ENCODE assay signal across 18 cellular contexts in genomic region chr2:169089182-169089581, GRCh38. TPM values are rescaled to one million over a fixed set of nuclear protein-coding genes. Genes with fewer than 3 reads are reported as not detected.
DNase-seq lines count a peak whose midpoint lies in the region; ATAC-seq and TF ChIP-seq lines count a peak whose summit lies in the region.
"Had no signal": no experiment of that assay in that cellular context is flagged by ENCODE, and none has a peak within 500 bp of the region (broad histone marks: within the 10 kb centered on the region; RNA-seq: fewer than 3 reads in every experiment).

No MANE protein-coding gene starts in this region.

- H3K4me3 Mint-ChIP-seq in WTC11 = no peak overlapping the region
- no peak overlapping the region for H3K4me3 Mint-ChIP-seq in CD8-positive, alpha-beta T cell
- H3K4me3 Mint-ChIP-seq: CD4-positive, alpha-beta T cell had no signal

- peaks cover 0 to 100% (median 7%) of the 10 kb centered on the region in 11 experiments; a peak in 12 of 22 replicates for H3K36me3 ChIP-seq in BLaER1 treated with 17β-estradiol and CSF1 and Interleukin-3, amounts not matched to agents 10 nM and 100 nM
- H3K36me3 ChIP-seq in Loucy (ENCODE audit: insufficient read depth, low read length) (no peaks in the 10 kb centered on the region), neutrophil (no peaks in the 10 kb centered on the region)
- no peaks in the 10 kb centered on the region for H3K36me3 ChIP-seq in CD8-positive, alpha-beta T cell (ENCODE audit: insufficient read depth, low read length)
- H3K36me3 ChIP-seq: BE2C had no signal

- intact Hi-C loops in CD8-positive, alpha-beta T cell (cut with DNase I, micrococcal nuclease) = no loop called here

- H3K4me3 ChIP-seq in BLaER1 treated with 17β-estradiol and CSF1 and Interleukin-3, amounts not matched to agents 10 nM and 100 nM = no peak overlapping the region
- H3K4me3 ChIP-seq in Loucy (ENCODE audit: low read length, poor library complexity, severe bottlenecking) (no peak overlapping the region), neutrophil (ENCODE audit: low read depth in 1 of 2, low read length in 1 of 2) (peak overlapping the region; percentile 22 to 50)
- H3K4me3 ChIP-seq in CD8-positive, alpha-beta T cell (ENCODE audit: low read depth, low read length) = no peak overlapping the region

- no peaks in the 10 kb centered on the region for H3K9me2 ChIP-seq in Loucy (replicated peaks; ENCODE audit: low read depth, low read length)

- H3K27ac ChIP-seq in BLaER1 treated with 17β-estradiol and CSF1 and Interleukin-3, amounts not matched to agents 10 nM and 100 nM = peak overlapping the region in 6 of 11 experiments; percentile 6 to 53 (median 22); a peak in 9 of 22 replicates
- H3K27ac ChIP-seq in neutrophil = peak overlapping the region; percentile 59
- no peak overlapping the region for H3K27ac ChIP-seq in CD8-positive, alpha-beta T cell (ENCODE audit: low read depth, low read length)
- H3K27ac ChIP-seq: C4-2B had no signal

- no peaks in the 10 kb centered on the region for H3K36me3 Mint-ChIP-seq in WTC11
- no peaks in the 10 kb centered on the region for H3K36me3 Mint-ChIP-seq in CD8-positive, alpha-beta T cell

- H4K20me1 ChIP-seq in BLaER1 treated with 17β-estradiol and CSF1 and Interleukin-3, amounts not matched to agents 10 nM and 100 nM = no peaks in the 10 kb centered on the region
- no peaks in the 10 kb centered on the region for H4K20me1 ChIP-seq in Loucy (ENCODE audit: insufficient read depth, low read length, poor library complexity, severe bottlenecking)

- H3K9me3 Mint-ChIP-seq in WTC11 = no peaks in the 10 kb centered on the region; the same call in 1 of the 2 replicates
- no peaks in the 10 kb centered on the region for H3K9me3 Mint-ChIP-seq in CD8-positive, alpha-beta T cell

- no peak overlapping the region for H3K9ac ChIP-seq in BLaER1 treated with 17β-estradiol and CSF1 and Interleukin-3, amounts not matched to agents 10 nM and 100 nM
- H3K9ac ChIP-seq in Loucy (ENCODE audit: low read depth, low read length, poor library complexity, severe bottlenecking) = no peak overlapping the region

- no peak overlapping the region for H3K27ac Mint-ChIP-seq in WTC11
- H3K27ac Mint-ChIP-seq in CD8-positive, alpha-beta T cell = no peak overlapping the region
- H3K27ac Mint-ChIP-seq: CD4-positive, alpha-beta T cell had no signal

- POLR2A ChIA-PET in WTC11 (lab: Charles Lee) = no interaction called here
- POLR2A ChIA-PET in CD8-positive, alpha-beta T cell (lab: Charles Lee) = no interaction called here

- H3K27me3 Mint-ChIP-seq in WTC11 (ENCODE audit: low read depth) = no peaks in the 10 kb centered on the region
- peaks cover 2% of the 10 kb centered on the region for H3K27me3 Mint-ChIP-seq in CD8-positive, alpha-beta T cell (ENCODE audit: low read depth)

- H3K4me1 Mint-ChIP-seq in WTC11 = peaks cover 8% of the 10 kb centered on the region
- H3K4me1 Mint-ChIP-seq in CD8-positive, alpha-beta T cell (ENCODE audit: low read depth) = no peaks in the 10 kb centered on the region

- H3K4me2 ChIP-seq in BLaER1 treated with 17β-estradiol and CSF1 and Interleukin-3, amounts not matched to agents 10 nM and 100 nM = peak overlapping the region in 7 of 11 experiments; percentile 7 to 84 (median 69); a peak in 12 of 22 replicates
- H3K4me2 ChIP-seq in Loucy (ENCODE audit: low read depth, low read length, poor library complexity, severe bottlenecking) = peak overlapping the region; percentile 8

- no peak for DNase-seq in WTC11 (ENCODE audit: low spot score)
- DNase-seq in NOMO-1 treated with dmso at 0.1 percent for 144 hours (lab: John Stamatoyannopoulos, UW; ENCODE audit: unreplicated experiment) = no peak
- no peak for DNase-seq in CD8-positive, alpha-beta T cell
- DNase-seq: ACHN; BE2C; CD4-positive, alpha-beta T cell; DMS153; DMS79; GDM1; GOT3; H9 had no signal

- no peak for TF ChIP-seq CTCF in Loucy (conservative IDR thresholded peaks at IDR 0.05; ENCODE audit: low read length)
- no peak for TF ChIP-seq CTCF in WTC11 (IDR thresholded peaks at IDR 0.05)
- no peak for TF ChIP-seq CTCF in neutrophil (IDR thresholded peaks at IDR 0.05)
- TF ChIP-seq CTCF in CD8-positive, alpha-beta T cell (IDR thresholded peaks at IDR 0.05) = no peak

- no peaks in the 10 kb centered on the region for H3K79me2 ChIP-seq in Loucy (ENCODE audit: insufficient read depth, low read length)

- ATAC-seq in WTC11 = peak; percentile 52
- ATAC-seq in CD8-positive, alpha-beta T cell = no peak
- no peak for ATAC-seq in HG03045 (IDR thresholded peaks at IDR 0.05; ENCODE audit: unreplicated experiment)

- H3F3A ChIP-seq in Loucy (ENCODE audit: low read depth) = no peaks in the 10 kb centered on the region

- H3K4me1 ChIP-seq in BLaER1 treated with 17β-estradiol and CSF1 and Interleukin-3, amounts not matched to agents 10 nM and 100 nM = peaks cover 0 to 95% (median 35%) of the 10 kb centered on the region in 10 experiments; a peak in 14 of 20 replicates
- H3K4me1 ChIP-seq in Loucy (ENCODE audit: insufficient read depth, low read length, poor library complexity, severe bottlenecking) (peaks cover 22% of the 10 kb centered on the region), neutrophil (ENCODE audit: control insufficient read depth in 1 of 2, insufficient read depth in 1 of 2, low read depth in 1 of 2, low read length in 1 of 2) (peaks cover 100% of the 10 kb centered on the region in 2 experiments)
- H3K4me1 ChIP-seq in CD8-positive, alpha-beta T cell (ENCODE audit: insufficient read depth, low read length) = no peaks in the 10 kb centered on the region
- H3K4me1 ChIP-seq: BE2C had no signal

- peaks cover 17 to 89% (median 29%) of the 10 kb centered on the region in 11 experiments; a peak in 18 of 22 replicates for H3K9me3 ChIP-seq in BLaER1 treated with 17β-estradiol and CSF1 and Interleukin-3, amounts not matched to agents 10 nM and 100 nM (replicated peaks in 1 of 11)
- H3K9me3 ChIP-seq in Loucy (ENCODE audit: insufficient read depth, low read depth, low read length) = no peaks in the 10 kb centered on the region
- H3K9me3 ChIP-seq in neutrophil = no peaks in the 10 kb centered on the region
- H3K9me3 ChIP-seq in CD8-positive, alpha-beta T cell (ENCODE audit: low read length) = no peaks in the 10 kb centered on the region
- H3K9me3 ChIP-seq: BE2C had no signal

- H2AFZ ChIP-seq in Loucy (ENCODE audit: low read length) = no peak overlapping the region

- CTCF ChIA-PET in WTC11 (lab: Charles Lee) = no interaction called here
- CTCF ChIA-PET in CD8-positive, alpha-beta T cell (lab: Charles Lee) = no interaction called here

- H3K27me3 ChIP-seq in BLaER1 treated with 17β-estradiol and CSF1 and Interleukin-3, amounts not matched to agents 10 nM and 100 nM = no peaks in the 10 kb centered on the region
- no peaks in the 10 kb centered on the region for H3K27me3 ChIP-seq in Loucy (ENCODE audit: insufficient read depth, low read length, poor library complexity, severe bottlenecking)
- no peaks in the 10 kb centered on the region for H3K27me3 ChIP-seq in neutrophil
- H3K27me3 ChIP-seq in CD8-positive, alpha-beta T cell (ENCODE audit: insufficient read depth, low read length) = no peaks in the 10 kb centered on the region
- H3K27me3 ChIP-seq: BE2C had no signal

TF ChIP-seq in WTC11, 78 proteins besides CTCF, POLR2A, EP300 and RAD21 (continues in another document):
- no peak for TF ChIP-seq ZNF671 (CRISPR knock-in tag; IDR thresholded peaks at IDR 0.05)
- TF ChIP-seq SMAD3 (CRISPR knock-in tag; IDR thresholded peaks at IDR 0.05; ENCODE audit: borderline replicate concordance) = no peak
- TF ChIP-seq FOXK1 (CRISPR knock-in tag; IDR thresholded peaks at IDR 0.05) = no peak
- TF ChIP-seq SP1 (CRISPR knock-in tag; conservative IDR thresholded peaks at IDR 0.05) = no peak
- no peak for TF ChIP-seq ZNF138 (CRISPR knock-in tag; conservative IDR thresholded peaks at IDR 0.05)
- no peak for TF ChIP-seq ZBTB43 (CRISPR knock-in tag; IDR thresholded peaks at IDR 0.05)
- no peak for TF ChIP-seq PRDM15 (CRISPR knock-in tag; IDR thresholded peaks at IDR 0.05)

RNA-seq across cellular contexts. Expression of gene DHRS9, which starts 19.8 kb away (rescaled TPM):
- total RNA-seq in WTC11 (2021) = not detected in 3 replicates
- not detected for total RNA-seq in CD8-positive, alpha-beta T cell
- total RNA-seq: CD4-positive, alpha-beta T cell; H9 had no signal

RNA-seq across cellular contexts. Expression of gene ABCB11, which starts 58.1 kb away (rescaled TPM):
- total RNA-seq in WTC11 (2021) = 0.02 to 0.77 TPM (median 0.02 TPM) in 3 replicates
- not detected for total RNA-seq in CD8-positive, alpha-beta T cell
- total RNA-seq: CD4-positive, alpha-beta T cell; Daoy; H9; HT-29 had no signal

Comparison
In these comparisons a context has a peak if more than half of its experiments do, and no peak if none do; other contexts are left out.
1. H3K4me3 ChIP-seq: peak in neutrophil (2 of 2); none in BLaER1 treated with 17β-estradiol and CSF1 and Interleukin-3, amounts not matched to agents 10 nM and 100 nM (0 of 10), Loucy (single experiment) and CD8-positive, alpha-beta T cell (single experiment).